In genomic region chr11:62104816-62105610, GRCh38 we compare ENCODE assay signal across 9 cellular contexts. TPM values are rescaled to one million over a fixed set of nuclear protein-coding genes. Genes with fewer than 3 reads are reported as not detected.
DNase-seq lines count a peak whose midpoint lies in the region; ATAC-seq and TF ChIP-seq lines count a peak whose summit lies in the region.
"Had no signal": no experiment of that assay in that cellular context is flagged by ENCODE, and none has a peak within 500 bp of the region (broad histone marks: within the 10 kb centered on the region; RNA-seq: fewer than 3 reads in every experiment).

No MANE protein-coding gene starts in this region.

- no peak for DNase-seq in activated CD8-positive, alpha-beta memory T cell treated with anti-CD3 and anti-CD28 coated beads, Interleukin-2, amount 10 ng/mL, durations not matched to agents 7 days and 5 days
- no peak for DNase-seq in activated CD8-positive, alpha-beta memory T cell treated with anti-CD3 and anti-CD28 coated beads for 24 hours
- DNase-seq in caudate nucleus (lab: John Stamatoyannopoulos, UW) (no peak), right lobe of liver (no peak), thyroid gland (no peak), neural progenitor cell (ENCODE audit: low spot score) (no peak)
- DNase-seq: ACHN had no signal

- ATAC-seq in activated CD8-positive, alpha-beta memory T cell treated with anti-CD3 and anti-CD28 coated beads, Interleukin-2, amount 10 ng/mL, durations not matched to agents 7 days and 5 days: peak; percentile 80
- ATAC-seq in right lobe of liver: peak; percentile 59 to 77 (median 68)
- ATAC-seq in HG03045 (IDR thresholded peaks at IDR 0.05; ENCODE audit: unreplicated experiment): no peak
- no peak for ATAC-seq in HG02870 (IDR thresholded peaks at IDR 0.05; ENCODE audit: unreplicated experiment)

- no peaks in the 10 kb centered on the region for H3K9me3 ChIP-seq in right lobe of liver
- H3K9me3 ChIP-seq in thyroid gland: no peaks in the 10 kb centered on the region
- H3K9me3 ChIP-seq in neural progenitor cell (ENCODE audit: low read depth): no peaks in the 10 kb centered on the region

- H3K27ac ChIP-seq in caudate nucleus (ENCODE audit: low read depth, low read length) (peak overlapping the region; percentile 62), right lobe of liver (peak overlapping the region in 2 of 3 donors; percentile 37 to 75), thyroid gland (peak overlapping the region; percentile 23 to 64 (median 62)), neural progenitor cell (no peak overlapping the region)

- no peaks in the 10 kb centered on the region for H3K9me3 Mint-ChIP-seq in activated CD8-positive, alpha-beta memory T cell treated with anti-CD3 and anti-CD28 coated beads, Interleukin-2, amount 10 ng/mL, durations not matched to agents 7 days and 5 days (ENCODE audit: low read depth)
- H3K9me3 Mint-ChIP-seq in neural progenitor cell: no peaks in the 10 kb centered on the region

- H3K27me3 ChIP-seq in right lobe of liver (no peaks in the 10 kb centered on the region), thyroid gland (no peaks in the 10 kb centered on the region), neural progenitor cell (no peaks in the 10 kb centered on the region)

- no peak overlapping the region for H2AFZ ChIP-seq in neural progenitor cell (replicated peaks)

- intact Hi-C loops in right lobe of liver (cut with DNase I): no loop called here
- intact Hi-C loops in thyroid gland (cut with DNase I): loop anchor here (5.0 kb wide), 1 partner anchor 313 kb away; the partner anchor contains the start of genes FEN1 and TMEM258

- no peak overlapping the region for H3K4me2 ChIP-seq in neural progenitor cell

- CTCF ChIA-PET in activated CD8-positive, alpha-beta memory T cell treated with anti-CD3 and anti-CD28 coated beads, Interleukin-2, amount 10 ng/mL, durations not matched to agents 7 days and 5 days (lab: Charles Lee): interaction anchor here (4.8 to 8.4 kb wide), 3 partner anchors 23 to 233 kb away, joined by 31 to 190 read pairs (median 94); no protein-coding TSS in a partner anchor

- WGBS in right lobe of liver (ENCODE audit: insufficient coverage, low coverage, low lambda C conversion rate, missing lambda C conversion rate): 16% methylated on average over 9 of the region's 10 CpGs
- 39 to 40% methylated on average over 10 of the region's 10 CpGs for WGBS in thyroid gland, 2 donors

- H3K4me1 ChIP-seq in right lobe of liver: no peaks in the 10 kb centered on the region
- H3K4me1 ChIP-seq in thyroid gland: peaks cover 4 to 14% of the 10 kb centered on the region in 2 donors
- no peaks in the 10 kb centered on the region for H3K4me1 ChIP-seq in neural progenitor cell

- peak overlapping the region; percentile 73 for H3K27ac Mint-ChIP-seq in activated CD8-positive, alpha-beta memory T cell treated with anti-CD3 and anti-CD28 coated beads, Interleukin-2, amount 10 ng/mL, durations not matched to agents 7 days and 5 days
- no peak overlapping the region for H3K27ac Mint-ChIP-seq in neural progenitor cell

- peaks cover 15% of the 10 kb centered on the region for H3K4me1 Mint-ChIP-seq in activated CD8-positive, alpha-beta memory T cell treated with anti-CD3 and anti-CD28 coated beads, Interleukin-2, amount 10 ng/mL, durations not matched to agents 7 days and 5 days
- peaks cover 14% of the 10 kb centered on the region for H3K4me1 Mint-ChIP-seq in neural progenitor cell

- no peaks in the 10 kb centered on the region for H4K20me1 ChIP-seq in neural progenitor cell (ENCODE audit: low read depth)

- no peak for TF ChIP-seq CTCF in right lobe of liver (IDR thresholded peaks at IDR 0.05)
- no peak for TF ChIP-seq CTCF in thyroid gland (IDR thresholded peaks at IDR 0.05)
- no peak for TF ChIP-seq CTCF in neural progenitor cell (IDR thresholded peaks at IDR 0.05)

- peaks cover 12% of the 10 kb centered on the region for H3K27me3 Mint-ChIP-seq in activated CD8-positive, alpha-beta memory T cell treated with anti-CD3 and anti-CD28 coated beads, Interleukin-2, amount 10 ng/mL, durations not matched to agents 7 days and 5 days
- H3K27me3 Mint-ChIP-seq in neural progenitor cell (ENCODE audit: insufficient read depth, low read depth): no peaks in the 10 kb centered on the region

- no peak overlapping the region for H3K9ac ChIP-seq in neural progenitor cell

- H3K36me3 ChIP-seq in right lobe of liver: no peaks in the 10 kb centered on the region
- no peaks in the 10 kb centered on the region for H3K36me3 ChIP-seq in thyroid gland
- no peaks in the 10 kb centered on the region for H3K36me3 ChIP-seq in neural progenitor cell

- no peaks in the 10 kb centered on the region for H3K79me2 ChIP-seq in neural progenitor cell (ENCODE audit: low read depth)

- H3K36me3 Mint-ChIP-seq in activated CD8-positive, alpha-beta memory T cell treated with anti-CD3 and anti-CD28 coated beads, Interleukin-2, amount 10 ng/mL, durations not matched to agents 7 days and 5 days: no peaks in the 10 kb centered on the region
- no peaks in the 10 kb centered on the region for H3K36me3 Mint-ChIP-seq in neural progenitor cell

- H3K4me3 ChIP-seq in right lobe of liver (no peak overlapping the region), thyroid gland (replicated peaks in 1 of 3) (no peak overlapping the region), neural progenitor cell (no peak overlapping the region)

- no peak for TF ChIP-seq POLR2A in right lobe of liver (IDR thresholded peaks at IDR 0.05)
- TF ChIP-seq POLR2A in thyroid gland (IDR thresholded peaks at IDR 0.05): no peak

- peak overlapping the region; percentile 42 for H3K4me3 Mint-ChIP-seq in activated CD8-positive, alpha-beta memory T cell treated with anti-CD3 and anti-CD28 coated beads, Interleukin-2, amount 10 ng/mL, durations not matched to agents 7 days and 5 days
- no peak overlapping the region for H3K4me3 Mint-ChIP-seq in neural progenitor cell

- no peaks in the 10 kb centered on the region for H3F3A ChIP-seq in neural progenitor cell (ENCODE audit: low read depth)

RNA-seq across cellular contexts. Expression of gene INCENP, which starts 18.8 kb away (rescaled TPM):
- total RNA-seq in activated CD8-positive, alpha-beta memory T cell treated with anti-CD3 and anti-CD28 coated beads, Interleukin-2, amount 10 ng/mL, durations not matched to agents 7 days and 5 days: 100 to 1,000 TPM; 176 to 205 TPM
- total RNA-seq in right lobe of liver (1 to 10 TPM; 6.4 to 8.9 (median 7.1) TPM), thyroid gland (10 to 100 TPM; 16.9 to 99.4 (median 42.4) TPM), neural progenitor cell (ENCODE audit: low replicate concordance) (73.9 and 135 TPM in 2 replicates)

Comparison
In these comparisons a context has a peak if more than half of its experiments do, and no peak if none do; other contexts are left out.
1. ATAC-seq: peak in activated CD8-positive, alpha-beta memory T cell treated with anti-CD3 and anti-CD28 coated beads, Interleukin-2, amount 10 ng/mL, durations not matched to agents 7 days and 5 days (single experiment) and right lobe of liver (4 of 4); none in HG03045 (single experiment) and HG02870 (single experiment).